15 cellular contexts compared by ENCODE assay signal in genomic region chr5:177189965-177190364, GRCh38.
"Had no signal": no experiment of that assay in that cellular context is flagged by ENCODE, and none has a peak within 500 bp of the region (broad histone marks: within the 10 kb centered on the region; RNA-seq: fewer than 3 reads in every experiment).

No MANE protein-coding gene starts in this region.

- H3K27me3 ChIP-seq: esophagus squamous epithelium, ovary, right lobe of liver, spleen, upper lobe of left lung had no signal

- H3K9me3 ChIP-seq: esophagus squamous epithelium, ovary, right lobe of liver, spleen, upper lobe of left lung had no signal

- H3K27ac ChIP-seq: esophagus squamous epithelium, ovary, right lobe of liver, spleen, upper lobe of left lung had no signal

- H3K27ac Mint-ChIP-seq: activated CD4-positive, alpha-beta memory T cell treated with anti-CD3 and anti-CD28 coated beads, Interleukin-2, amount 10 ng/mL, durations not matched to agents 7 days and 5 days had no signal

- H3K4me3 Mint-ChIP-seq: activated CD4-positive, alpha-beta memory T cell treated with anti-CD3 and anti-CD28 coated beads, Interleukin-2, amount 10 ng/mL, durations not matched to agents 7 days and 5 days; neural crest cell; stimulated activated naive CD8-positive, alpha-beta T cell treated with anti-CD3 and anti-CD28 coated beads, Interleukin-15, amount 100 ng/mL, for 72 hours had no signal

- DNase-seq: activated CD4-positive, alpha-beta memory T cell treated with anti-CD3 and anti-CD28 coated beads, Interleukin-2, amount 10 ng/mL, durations not matched to agents 7 days and 5 days; activated CD4-positive, alpha-beta T cell treated with anti-CD3 and anti-CD28 coated beads for 1 hour; activated effector memory CD4-positive, alpha-beta T cell treated with anti-CD3 and anti-CD28 coated beads, Interleukin-2, amount 50 U/mL, for 16 hours; activated T-cell treated with anti-CD3 and anti-CD28 coated beads, Interleukin-2, amount 50 U/mL, for 48 hours; anterior cingulate cortex; cortex of kidney; effector CD4-positive, alpha-beta T cell; esophagus squamous epithelium; hypothalamus; ovary; right lobe of liver; spleen; stimulated activated naive CD8-positive, alpha-beta T cell treated with anti-CD3 and anti-CD28 coated beads, Interleukin-15, amount 100 ng/mL, for 72 hours; upper lobe of left lung had no signal

- H3K4me1 Mint-ChIP-seq: activated CD4-positive, alpha-beta memory T cell treated with anti-CD3 and anti-CD28 coated beads, Interleukin-2, amount 10 ng/mL, durations not matched to agents 7 days and 5 days; neural crest cell had no signal

- ATAC-seq: stimulated activated naive CD8-positive, alpha-beta T cell treated with anti-CD3 and anti-CD28 coated beads, Interleukin-15, amount 100 ng/mL, for 72 hours had no signal

- H3K36me3 ChIP-seq: ovary had no signal

- H3K4me3 ChIP-seq: esophagus squamous epithelium, ovary, right lobe of liver, spleen, upper lobe of left lung had no signal

- H3K9me3 Mint-ChIP-seq: activated CD4-positive, alpha-beta memory T cell treated with anti-CD3 and anti-CD28 coated beads, Interleukin-2, amount 10 ng/mL, durations not matched to agents 7 days and 5 days; neural crest cell; stimulated activated naive CD8-positive, alpha-beta T cell treated with anti-CD3 and anti-CD28 coated beads, Interleukin-15, amount 100 ng/mL, for 72 hours had no signal

- H3K27me3 Mint-ChIP-seq: activated CD4-positive, alpha-beta memory T cell treated with anti-CD3 and anti-CD28 coated beads, Interleukin-2, amount 10 ng/mL, durations not matched to agents 7 days and 5 days; stimulated activated naive CD8-positive, alpha-beta T cell treated with anti-CD3 and anti-CD28 coated beads, Interleukin-15, amount 100 ng/mL, for 72 hours had no signal
